Comparison of ENCODE assay signal across 1 cellular context in genomic region chr1:243851765-243852164, GRCh38.
TF ChIP-seq lines count a peak whose summit lies in the region.

No MANE protein-coding gene starts in this region.

TF ChIP-seq in H1, 55 proteins besides CTCF, POLR2A, EP300 and RAD21:
- TF ChIP-seq BRCA1 (IDR thresholded peaks at IDR 0.05; ENCODE audit: low read depth, low read length), result no peak
